Comparison of ENCODE assay signal across 15 cellular contexts in the genomic region with DNA sequence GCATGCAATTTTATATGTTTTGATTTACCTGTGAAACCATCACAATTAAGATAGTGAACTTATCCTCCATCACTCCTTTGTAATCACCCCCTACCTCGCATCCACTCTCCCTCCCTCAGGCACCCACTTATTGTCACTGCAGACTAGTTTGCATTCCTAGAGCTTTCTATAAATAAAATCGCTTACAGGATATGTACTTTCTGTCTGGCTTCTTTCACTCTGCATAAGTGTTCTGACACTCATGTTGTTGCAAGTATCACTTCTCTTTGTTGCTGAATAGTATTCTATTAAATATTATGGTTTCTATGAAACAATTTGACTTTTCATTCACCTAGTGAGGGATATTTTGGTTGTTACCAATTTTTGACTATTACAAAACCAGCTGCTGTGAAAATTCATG.
DNase-seq lines count a peak whose midpoint lies in the region; ATAC-seq lines count a peak whose summit lies in the region.
"Had no signal": no experiment of that assay in that cellular context is flagged by ENCODE, and none has a peak within 500 bp of the region (broad histone marks: within the 10 kb centered on the region; RNA-seq: fewer than 3 reads in every experiment).

No MANE protein-coding gene starts in this region.

- peak; percentile 79 for ATAC-seq in left ventricle myocardium superior
- ATAC-seq in left cardiac atrium = no peak
- peak; percentile 88 for ATAC-seq in GM21529 (IDR thresholded peaks at IDR 0.05; ENCODE audit: unreplicated experiment)
- peak; percentile 80 for ATAC-seq in HG03108 (IDR thresholded peaks at IDR 0.05; ENCODE audit: unreplicated experiment)
- no peak for ATAC-seq in sciatic nerve
- ATAC-seq: activated CD8-positive, alpha-beta memory T cell treated with anti-CD3 and anti-CD28 coated beads, Interleukin-2, amount 10 ng/mL, durations not matched to agents 7 days and 5 days had no signal

- intact Hi-C loops in left ventricle myocardium superior (cut with micrococcal nuclease) (no loop called here), left cardiac atrium (cut with DNase I) (no loop called here), sciatic nerve (cut with DNase I) (no loop called here)

- DNase-seq in left ventricle myocardium superior (no peak), left cardiac atrium (no peak), sciatic nerve (ENCODE audit: low spot score) (no peak), NCI-H2029 treated with DMSO at 0.1 percent for 48 hours (lab: John Stamatoyannopoulos, UW) (no peak), Kasumi-1 (lab: John Stamatoyannopoulos, UW) (no peak)
- DNase-seq in activated T-cell treated with anti-CD3 and anti-CD28 coated beads, Interleukin-2, amount 50 U/mL, for 48 hours = no peak
- DNase-seq: activated CD8-positive, alpha-beta memory T cell treated with anti-CD3 and anti-CD28 coated beads, Interleukin-2, amount 10 ng/mL, durations not matched to agents 7 days and 5 days; activated naive CD4-positive, alpha-beta T cell treated with Interleukin-2 at 50 U/mL for 16 hours; CD4-positive, alpha-beta memory T cell; mesendoderm; NCI-H1930; NCI-H69; stimulated activated CD4-positive, alpha-beta T cell treated with anti-CD3 and anti-CD28 coated beads, Interleukin-15, amount 100 ng/mL, for 24 hours had no signal

Comparison
In these comparisons a context has a peak if more than half of its experiments do, and no peak if none do; other contexts are left out.
1. ATAC-seq: peak in left ventricle myocardium superior (single experiment), GM21529 (single experiment) and HG03108 (single experiment); none in left cardiac atrium (0 of 2) and sciatic nerve (single experiment).